Comparison of ENCODE assay signal across 8 cellular contexts in the genomic region with DNA sequence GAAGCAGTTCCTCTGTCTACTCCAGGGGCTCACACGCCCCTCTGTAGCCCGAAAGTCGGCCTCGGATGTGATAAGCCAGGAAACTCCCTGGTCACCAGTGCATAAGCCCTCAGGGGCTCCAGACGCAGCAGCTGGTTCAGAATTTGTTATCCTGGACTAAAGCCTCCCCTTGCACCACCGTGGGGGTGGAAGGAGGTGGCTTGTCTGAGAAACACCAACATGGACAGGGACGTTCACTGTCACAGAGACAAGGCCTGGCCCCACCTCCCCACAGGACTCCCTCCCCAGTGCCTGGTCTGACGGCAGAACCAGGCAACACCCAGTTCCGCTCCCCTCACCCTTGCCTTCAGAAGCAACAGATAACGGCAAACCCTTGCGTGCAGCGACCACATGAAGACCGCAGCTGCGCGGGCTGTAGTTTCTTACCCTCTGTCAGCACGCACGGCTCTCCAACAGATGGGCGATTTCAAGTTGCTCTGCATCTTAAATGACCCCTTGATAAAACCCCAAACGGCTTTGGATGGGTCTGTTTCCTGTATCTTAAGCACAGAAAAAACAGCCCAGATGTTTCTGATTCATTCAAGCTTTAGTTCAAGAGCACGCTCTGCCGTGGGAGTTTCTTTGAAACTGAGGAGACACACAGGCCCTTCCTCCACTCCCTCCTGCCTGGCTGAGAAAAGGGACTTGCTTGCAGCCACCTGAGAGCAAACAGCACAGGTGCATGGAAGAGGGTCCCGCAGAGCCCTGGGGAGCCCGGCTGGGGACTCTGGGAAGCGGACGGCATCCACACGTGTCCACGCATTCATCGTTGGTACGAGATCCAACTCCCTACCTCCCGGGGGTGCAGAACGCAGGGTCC. TPM values are rescaled to one million over a fixed set of nuclear protein-coding genes. Genes with fewer than 3 reads are reported as not detected.
DNase-seq lines count a peak whose midpoint lies in the region; ATAC-seq and TF ChIP-seq lines count a peak whose summit lies in the region.

No MANE protein-coding gene starts in this region.

- no peak overlapping the region for H3K4me3 ChIP-seq in skeletal muscle cell (ENCODE audit: low read depth, low read length)

- peaks cover 80% of the 10 kb centered on the region for H3K27me3 Mint-ChIP-seq in chondrocyte (ENCODE audit: low read depth)

- DNase-seq in RPMI7951 (ENCODE audit: low read depth) (peak; percentile 100), chondrocyte (ENCODE audit: low spot score) (no peak), skeletal muscle cell (ENCODE audit: low read depth) (peak; percentile 41), D341Med (ENCODE audit: low spot score) (no peak), NCI-H446 (lab: John Stamatoyannopoulos, UW) (no peak), globus pallidus (ENCODE audit: low spot score) (no peak)

- ATAC-seq in GM18505 (IDR thresholded peaks at IDR 0.05; ENCODE audit: unreplicated experiment) (peak; percentile 82), HG02763 (IDR thresholded peaks at IDR 0.05; ENCODE audit: unreplicated experiment) (peak; percentile 76)

- peak overlapping the region; percentile 2 for H3K27ac Mint-ChIP-seq in chondrocyte (ENCODE audit: unreplicated experiment)

- TF ChIP-seq POLR2A in GM18505 (IDR thresholded peaks at IDR 0.05; ENCODE audit: borderline replicate concordance, extremely low read depth, insufficient read depth, insufficient read length): peak; percentile 23

- TF ChIP-seq CTCF in chondrocyte (IDR thresholded peaks at IDR 0.05): no peak

- no peaks in the 10 kb centered on the region for H3K9me3 Mint-ChIP-seq in chondrocyte (ENCODE audit: low read depth)

- no peaks in the 10 kb centered on the region for H3K4me1 Mint-ChIP-seq in chondrocyte (ENCODE audit: low read depth)

- no peak overlapping the region for H3K4me3 Mint-ChIP-seq in chondrocyte (ENCODE audit: unreplicated experiment)

- peaks cover 2% of the 10 kb centered on the region for H3K36me3 Mint-ChIP-seq in chondrocyte (ENCODE audit: low read depth)

RNA-seq across cellular contexts. Expression of gene NKD2, which starts 44.7 kb away (rescaled TPM):
- 24.6 and 27.2 TPM in 2 replicates for total RNA-seq in RPMI7951 (2014; rRNA removed; shearing (Covaris generic))
- total RNA-seq in chondrocyte: not detected in 3 replicates

Comparison
In these comparisons a context has a peak if more than half of its experiments do, and no peak if none do; other contexts are left out.
1. DNase-seq: peak in RPMI7951 (single experiment) and skeletal muscle cell (single experiment); none in chondrocyte (single experiment), D341Med (single experiment), NCI-H446 (0 of 2) and globus pallidus (single experiment).
2. RNA of gene NKD2, which starts 44.7 kb away (total RNA-seq): 24.6 to 27.2 TPM in RPMI7951; not detected in chondrocyte; every median in the first group is over 10 times any median in the second.